In the genomic region with DNA sequence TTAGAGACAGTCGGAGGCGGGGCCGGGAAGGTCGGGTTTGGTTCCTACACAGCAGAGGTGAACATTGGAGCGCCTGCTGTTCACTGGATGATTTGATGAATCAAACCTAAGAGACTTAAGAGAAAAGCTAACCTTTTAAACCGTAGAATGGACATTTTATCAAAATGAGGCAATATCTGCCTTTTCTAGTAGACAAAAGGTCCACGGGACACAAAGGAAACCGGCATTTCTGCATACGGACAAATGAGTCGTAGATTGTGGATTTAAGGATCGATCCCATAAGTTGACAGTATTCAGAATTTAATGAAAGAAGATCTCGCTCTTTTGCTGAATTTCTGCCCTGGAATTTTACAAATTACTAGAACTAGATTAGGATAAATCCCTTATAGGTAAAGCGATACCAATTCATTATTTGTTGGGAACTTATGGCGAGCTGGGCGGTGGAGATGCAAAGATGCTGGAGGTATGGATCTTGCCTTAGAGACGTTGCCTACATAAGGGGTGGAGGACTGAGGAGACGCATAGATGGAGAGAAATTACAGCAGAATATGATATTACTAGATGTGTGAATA, we compare ENCODE assay signal across 8 cellular contexts. TPM values are rescaled to one million over a fixed set of nuclear protein-coding genes. Genes with fewer than 3 reads are reported as not detected.
DNase-seq lines count a peak whose midpoint lies in the region; ATAC-seq, FAIRE-seq and TF ChIP-seq lines count a peak whose summit lies in the region.

No MANE protein-coding gene starts in this region.

- H3K27me3 Mint-ChIP-seq in activated CD4-positive, alpha-beta T cell treated with anti-CD3 and anti-CD28 coated beads, Interleukin-2, amount 10 ng/mL, durations not matched to agents 7 days and 5 days = no peaks in the 10 kb centered on the region
- H3K27me3 Mint-ChIP-seq in activated naive CD8-positive, alpha-beta T cell treated with anti-CD3 and anti-CD28 coated beads for 36 hours = no peaks in the 10 kb centered on the region

- H3K27ac ChIP-seq in keratinocyte (ENCODE audit: control insufficient read depth, insufficient read depth, low read length) = peak overlapping the region; percentile 88
- H3K27ac ChIP-seq in thoracic aorta = peak overlapping the region; percentile 76 to 97

- dilution Hi-C loops in keratinocyte (cut with MboI; ENCODE audit: extremely low pct_ligation_motif_present, low sequenced_read_pairs) = no loop called here

- CTCF ChIA-PET in activated CD4-positive, alpha-beta T cell treated with anti-CD3 and anti-CD28 coated beads, Interleukin-2, amount 10 ng/mL, durations not matched to agents 7 days and 5 days (lab: Charles Lee) = interaction anchor here (0.5 to 2.0 kb wide), 10 partner anchors 11 to 204 kb away, joined by 3 to 16 read pairs (median 4); a partner anchor contains a TSS

- intact Hi-C loops in posterior vena cava (cut with DNase I) = loop anchor here in 1 of 2 donors (10.0 kb wide), 1 partner anchor 180 kb away; no protein-coding TSS in a partner anchor

- peak overlapping the region; percentile 51 for H2AFZ ChIP-seq in keratinocyte (ENCODE audit: control insufficient read depth, low read length)

- no peak for DNase-seq in activated CD4-positive, alpha-beta T cell treated with anti-CD3 and anti-CD28 coated beads, Interleukin-2, amount 10 ng/mL, durations not matched to agents 7 days and 5 days
- no peak for DNase-seq in activated CD4-positive, alpha-beta T cell treated with anti-CD3 and anti-CD28 coated beads, Interleukin-2, amount 50 U/mL, for 1 hour
- no peak for DNase-seq in activated naive CD8-positive, alpha-beta T cell treated with anti-CD3 and anti-CD28 coated beads for 36 hours
- DNase-seq in keratinocyte (ENCODE audit: low read depth, low spot score) = no peak
- no peak for DNase-seq in thoracic aorta (ENCODE audit: low spot score)
- DNase-seq in posterior vena cava (ENCODE audit: low spot score) = no peak
- DNase-seq in AG20443 (ENCODE audit: low spot score) = no peak
- no peak for DNase-seq in D721Med (ENCODE audit: insufficient read length, low spot score)

- peak overlapping the region; percentile 91 for H3K4me3 Mint-ChIP-seq in activated CD4-positive, alpha-beta T cell treated with anti-CD3 and anti-CD28 coated beads, Interleukin-2, amount 10 ng/mL, durations not matched to agents 7 days and 5 days
- peak overlapping the region; percentile 90 for H3K4me3 Mint-ChIP-seq in activated naive CD8-positive, alpha-beta T cell treated with anti-CD3 and anti-CD28 coated beads for 36 hours

- H3K4me1 Mint-ChIP-seq in activated CD4-positive, alpha-beta T cell treated with anti-CD3 and anti-CD28 coated beads, Interleukin-2, amount 10 ng/mL, durations not matched to agents 7 days and 5 days = peaks cover 44% of the 10 kb centered on the region
- H3K4me1 Mint-ChIP-seq in activated naive CD8-positive, alpha-beta T cell treated with anti-CD3 and anti-CD28 coated beads for 36 hours = peaks cover 34% of the 10 kb centered on the region

- peak overlapping the region; percentile 96 for H3K9ac ChIP-seq in keratinocyte (ENCODE audit: control insufficient read depth, extremely low read depth, insufficient read depth, low read length)

- FAIRE-seq in keratinocyte (lab: Jason Lieb, UNC) (no peak), D721Med (lab: Jason Lieb, UNC) (no peak)

- no peaks in the 10 kb centered on the region for H3K9me1 ChIP-seq in keratinocyte (ENCODE audit: control insufficient read depth, extremely low read depth, insufficient read depth, low read length)

- H3K4me3 ChIP-seq in keratinocyte (ENCODE audit: control insufficient read depth in 2 of 3, extremely low read depth in 1 of 3, insufficient read depth in 2 of 3, low read depth in 1 of 3, low read length in 3 of 3) (peak overlapping the region; percentile 74 to 90 (median 79)), thoracic aorta (peak overlapping the region; percentile 81)

- H3K4me1 ChIP-seq in keratinocyte (ENCODE audit: control insufficient read depth, extremely low read depth, insufficient read depth, low read length) (peaks cover 17% of the 10 kb centered on the region), thoracic aorta (ENCODE audit: control insufficient read depth in 1 of 2, low read depth in 2 of 2) (peaks cover 17 to 28% of the 10 kb centered on the region in 2 donors)

- H3K27ac Mint-ChIP-seq in activated CD4-positive, alpha-beta T cell treated with anti-CD3 and anti-CD28 coated beads, Interleukin-2, amount 10 ng/mL, durations not matched to agents 7 days and 5 days = peak overlapping the region; percentile 100
- peak overlapping the region; percentile 100 for H3K27ac Mint-ChIP-seq in activated naive CD8-positive, alpha-beta T cell treated with anti-CD3 and anti-CD28 coated beads for 36 hours

- TF ChIP-seq CTCF in keratinocyte (optimal IDR thresholded peaks at IDR 0.05 in 1 of 3, IDR thresholded peaks at IDR 0.05 in 1 of 3, conservative IDR thresholded peaks at IDR 0.05 in 1 of 3; ENCODE audit: extremely low read depth in 1 of 3, insufficient read depth in 2 of 3, low read length in 3 of 3) (no peak), thoracic aorta (IDR thresholded peaks at IDR 0.05) (no peak), D721Med (IDR thresholded peaks at IDR 0.05; ENCODE audit: insufficient read depth, missing control alignments) (no peak)

- H3K36me3 Mint-ChIP-seq in activated CD4-positive, alpha-beta T cell treated with anti-CD3 and anti-CD28 coated beads, Interleukin-2, amount 10 ng/mL, durations not matched to agents 7 days and 5 days (ENCODE audit: low read depth) = peaks cover 33% of the 10 kb centered on the region
- peaks cover 59% of the 10 kb centered on the region for H3K36me3 Mint-ChIP-seq in activated naive CD8-positive, alpha-beta T cell treated with anti-CD3 and anti-CD28 coated beads for 36 hours

- POLR2A ChIA-PET in activated CD4-positive, alpha-beta T cell treated with anti-CD3 and anti-CD28 coated beads, Interleukin-2, amount 10 ng/mL, durations not matched to agents 7 days and 5 days (lab: Charles Lee) = interaction anchor here (0.8 to 1.0 kb wide), 3 partner anchors 25 to 53 kb away, joined by 3 to 5 read pairs (median 4); a partner anchor contains a TSS

- no peaks in the 10 kb centered on the region for H3K9me3 Mint-ChIP-seq in activated CD4-positive, alpha-beta T cell treated with anti-CD3 and anti-CD28 coated beads, Interleukin-2, amount 10 ng/mL, durations not matched to agents 7 days and 5 days
- peaks cover 6% of the 10 kb centered on the region for H3K9me3 Mint-ChIP-seq in activated naive CD8-positive, alpha-beta T cell treated with anti-CD3 and anti-CD28 coated beads for 36 hours

- no peaks in the 10 kb centered on the region for H3K9me3 ChIP-seq in keratinocyte (ENCODE audit: control insufficient read depth, low read depth, low read length)
- no peaks in the 10 kb centered on the region for H3K9me3 ChIP-seq in thoracic aorta

- H3K79me2 ChIP-seq in keratinocyte (ENCODE audit: control insufficient read depth, insufficient read depth, low read length) = peaks cover 44% of the 10 kb centered on the region

- H3K36me3 ChIP-seq in keratinocyte (ENCODE audit: control insufficient read depth in 2 of 2, extremely low read depth in 1 of 2, insufficient read depth in 2 of 2, low read length in 2 of 2) (peaks cover 2 to 17% of the 10 kb centered on the region in 2 experiments), thoracic aorta (no peaks in the 10 kb centered on the region)

- H3K4me2 ChIP-seq in keratinocyte (ENCODE audit: control insufficient read depth, extremely low read depth, insufficient read depth, low read depth, low read length) = peak overlapping the region; percentile 96

- H3K27me3 ChIP-seq in keratinocyte (ENCODE audit: control insufficient read depth, extremely low read depth, insufficient read depth, low read length) (no peaks in the 10 kb centered on the region), thoracic aorta (replicated peaks; ENCODE audit: insufficient read depth) (no peaks in the 10 kb centered on the region)

- ATAC-seq in thoracic aorta (ENCODE audit: insufficient number of reproducible peaks, low FRiP score, low read depth) = no peak

- no peaks in the 10 kb centered on the region for H4K20me1 ChIP-seq in keratinocyte (ENCODE audit: control insufficient read depth, extremely low read depth, insufficient read depth, low read length)

RNA-seq across cellular contexts. Expression of a gene that starts 0.4 kb away (rescaled TPM):
- 10 to 100 TPM; 13.4 to 15.1 TPM for total RNA-seq in activated CD4-positive, alpha-beta T cell treated with anti-CD3 and anti-CD28 coated beads, Interleukin-2, amount 10 ng/mL, durations not matched to agents 7 days and 5 days
- 10 to 100 TPM; 58.5 to 60.2 TPM for total RNA-seq in activated naive CD8-positive, alpha-beta T cell treated with anti-CD3 and anti-CD28 coated beads for 36 hours
- polyA plus RNA-seq in keratinocyte = 23.8 to 36.3 TPM (median 33.0 TPM) in 3 replicates
- 32.5 TPM for polyA plus RNA-seq in keratinocyte (2011; ENCODE audit: low read depth)
- polyA plus RNA-seq in keratinocyte (2011; cell fraction: cytosol; rRNA removed) = 18.5 and 34.0 TPM in 2 replicates
- 16.7 and 26.0 TPM in 2 replicates for polyA plus RNA-seq in keratinocyte (2011; cell fraction: nucleus; rRNA removed)
- 18.9 and 26.3 TPM in 2 replicates for polyA plus RNA-seq in keratinocyte (2012; ENCODE audit: low replicate concordance)
- polyA minus RNA-seq in keratinocyte = 5.9 to 14.9 TPM (median 13.6 TPM) in 3 replicates
- 9.4 TPM for polyA minus RNA-seq in keratinocyte (2011; cell fraction: cytosol; rRNA and poly(A)+ RNA removed)
- 5.8 and 6.7 TPM in 2 replicates for polyA minus RNA-seq in keratinocyte (2011; cell fraction: nucleus; rRNA and poly(A)+ RNA removed)
- total RNA-seq in thoracic aorta = 10 to 100 TPM in 1 of 2 donors, 1 to 10 TPM in 1; 7.3 to 19.4 TPM
- 10 to 100 TPM; 12.4 to 14.9 TPM for total RNA-seq in posterior vena cava

RNA-seq across cellular contexts. Expression of a gene that starts 0.8 kb away (rescaled TPM):
- total RNA-seq in activated CD4-positive, alpha-beta T cell treated with anti-CD3 and anti-CD28 coated beads, Interleukin-2, amount 10 ng/mL, durations not matched to agents 7 days and 5 days = 1 to 10 TPM; 1.1 to 1.9 TPM
- total RNA-seq in activated naive CD8-positive, alpha-beta T cell treated with anti-CD3 and anti-CD28 coated beads for 36 hours = 1 to 10 TPM; 5.7 to 6.3 TPM
- polyA plus RNA-seq in keratinocyte = not detected in 3 replicates
- polyA plus RNA-seq in keratinocyte (2011; ENCODE audit: low read depth) = 0.81 TPM
- not detected in 2 replicates for polyA plus RNA-seq in keratinocyte (2011; cell fraction: cytosol; rRNA removed)
- not detected in 2 replicates for polyA plus RNA-seq in keratinocyte (2011; cell fraction: nucleus; rRNA removed)
- polyA plus RNA-seq in keratinocyte (2012; ENCODE audit: low replicate concordance) = 1.2 TPM in 1 of 2 replicates, not detected in the other
- polyA minus RNA-seq in keratinocyte = not detected in 3 replicates
- not detected for polyA minus RNA-seq in keratinocyte (2011; cell fraction: cytosol; rRNA and poly(A)+ RNA removed)
- not detected in 2 replicates for polyA minus RNA-seq in keratinocyte (2011; cell fraction: nucleus; rRNA and poly(A)+ RNA removed)
- total RNA-seq in thoracic aorta (not detected), posterior vena cava (not detected)

RNA-seq across cellular contexts. Expression of a gene that starts 27.7 kb away (rescaled TPM):
- total RNA-seq in activated CD4-positive, alpha-beta T cell treated with anti-CD3 and anti-CD28 coated beads, Interleukin-2, amount 10 ng/mL, durations not matched to agents 7 days and 5 days = 10 to 100 TPM; 65.6 to 66.6 TPM
- 10 to 100 TPM; 67.0 to 70.7 TPM for total RNA-seq in activated naive CD8-positive, alpha-beta T cell treated with anti-CD3 and anti-CD28 coated beads for 36 hours
- 245 to 304 TPM (median 246 TPM) in 3 replicates for polyA plus RNA-seq in keratinocyte
- polyA plus RNA-seq in keratinocyte (2011; ENCODE audit: low read depth) = 56.7 TPM
- polyA plus RNA-seq in keratinocyte (2011; cell fraction: cytosol; rRNA removed) = 228 and 376 TPM in 2 replicates
- 120 and 159 TPM in 2 replicates for polyA plus RNA-seq in keratinocyte (2011; cell fraction: nucleus; rRNA removed)
- 161 and 186 TPM in 2 replicates for polyA plus RNA-seq in keratinocyte (2012; ENCODE audit: low replicate concordance)
- polyA minus RNA-seq in keratinocyte = 29.3 to 97.4 TPM (median 80.2 TPM) in 3 replicates
- 88.8 TPM for polyA minus RNA-seq in keratinocyte (2011; cell fraction: cytosol; rRNA and poly(A)+ RNA removed)
- polyA minus RNA-seq in keratinocyte (2011; cell fraction: nucleus; rRNA and poly(A)+ RNA removed) = 21.6 and 34.7 TPM in 2 replicates
- 100 to 1,000 TPM in 1 of 2 donors, 10 to 100 TPM in 1; 72.9 to 129 TPM for total RNA-seq in thoracic aorta
- 100 to 1,000 TPM in 1 of 2 donors, 10 to 100 TPM in 1; 92.0 to 105 TPM for total RNA-seq in posterior vena cava

RNA-seq across cellular contexts. Expression of a gene that starts 52.4 kb away (rescaled TPM):
- total RNA-seq in activated CD4-positive, alpha-beta T cell treated with anti-CD3 and anti-CD28 coated beads, Interleukin-2, amount 10 ng/mL, durations not matched to agents 7 days and 5 days = 10 to 100 TPM; 78.3 to 83.6 TPM
- total RNA-seq in activated naive CD8-positive, alpha-beta T cell treated with anti-CD3 and anti-CD28 coated beads for 36 hours = 100 to 1,000 TPM; 112 to 113 TPM
- polyA plus RNA-seq in keratinocyte = 86.2 to 157 TPM (median 96.2 TPM) in 3 replicates
- polyA plus RNA-seq in keratinocyte (2011; ENCODE audit: low read depth) = 24.1 TPM
- polyA plus RNA-seq in keratinocyte (2011; cell fraction: cytosol; rRNA removed) = 84.7 and 117 TPM in 2 replicates
- polyA plus RNA-seq in keratinocyte (2011; cell fraction: nucleus; rRNA removed) = 25.9 and 36.5 TPM in 2 replicates
- polyA plus RNA-seq in keratinocyte (2012; ENCODE audit: low replicate concordance) = 52.9 and 85.5 TPM in 2 replicates
- polyA minus RNA-seq in keratinocyte = 11.0 to 59.4 TPM (median 31.0 TPM) in 3 replicates
- 34.9 TPM for polyA minus RNA-seq in keratinocyte (2011; cell fraction: cytosol; rRNA and poly(A)+ RNA removed)
- polyA minus RNA-seq in keratinocyte (2011; cell fraction: nucleus; rRNA and poly(A)+ RNA removed) = 6.2 and 12.6 TPM in 2 replicates
- total RNA-seq in thoracic aorta (10 to 100 TPM; 63.4 to 80.7 TPM), posterior vena cava (10 to 100 TPM; 53.7 to 60.2 TPM)
